ENCODE assay signal across 30 cellular contexts in genomic region chr2:99980200-99980599, GRCh38.
"Had no signal": no experiment of that assay in that cellular context is flagged by ENCODE, and none has a peak within 500 bp of the region (broad histone marks: within the 10 kb centered on the region; RNA-seq: fewer than 3 reads in every experiment).

No MANE protein-coding gene starts in this region.

- H3K4me2 ChIP-seq: hepatocyte had no signal

- FAIRE-seq: colon, pancreas, small intestine had no signal

- DNase-seq: activated CD4-positive, alpha-beta memory T cell treated with anti-CD3 and anti-CD28 coated beads, Interleukin-2, amount 10 ng/mL, durations not matched to agents 7 days and 5 days; activated CD4-positive, alpha-beta T cell treated with anti-CD3 and anti-CD28 coated beads for 1 hour; activated CD4-positive, alpha-beta T cell treated with anti-CD3 and anti-CD28 coated beads, Interleukin-2, amount 10 ng/mL, durations not matched to agents 7 days and 5 days; activated naive CD8-positive, alpha-beta T cell treated with anti-CD3 and anti-CD28 coated beads, Interleukin-2, amount 50 U/mL, for 24 hours; activated T-cell treated with anti-CD3 and anti-CD28 coated beads, Interleukin-2, amount 50 U/mL, for 48 hours; amygdala; dermis blood vessel endothelial cell; effector CD4-positive, alpha-beta T cell; islet precursor cell; left ventricle myocardium inferior; mesendoderm; natural killer cell; pancreas; retina; small intestine; stimulated activated CD4-positive, alpha-beta T cell treated with anti-CD3 and anti-CD28 coated beads, Interleukin-1b, Interleukin-23, amount 100 ng/mL, for 48 hours; stimulated activated naive B cell treated with anti-CD40 and anti-IgM and Interleukin-4, amounts not matched to agents 10 μg/mL and 1 μg/mL and 100 μg/mL, for 72 hours; stomach; tibial artery had no signal

- H3K4me3 ChIP-seq: breast epithelium, gastroesophageal sphincter, hepatocyte, left ventricle myocardium inferior, lung, pancreas, prostate gland, stomach, suprapubic skin, tibial artery had no signal

- H3K9me3 ChIP-seq: breast epithelium, gastroesophageal sphincter, left ventricle myocardium inferior, neutrophil, pancreas, prostate gland, stomach, suprapubic skin, tibial artery had no signal

- H3K36me3 ChIP-seq: breast epithelium, left ventricle myocardium inferior, neutrophil, pancreas, prostate gland, stomach, suprapubic skin, tibial artery had no signal

- ATAC-seq: activated naive CD8-positive, alpha-beta T cell treated with anti-CD3 and anti-CD28 coated beads, Interleukin-2, amount 50 U/mL, for 24 hours; gastroesophageal sphincter; natural killer cell; pancreas; sciatic nerve; stimulated activated naive B cell treated with anti-CD40 and anti-IgM and Interleukin-4, amounts not matched to agents 10 μg/mL and 1 μg/mL and 100 μg/mL, for 72 hours had no signal

- H3K4me1 ChIP-seq: breast epithelium, gastroesophageal sphincter, pancreas, stomach, suprapubic skin had no signal

- H3K27me3 ChIP-seq: breast epithelium, gastroesophageal sphincter, hepatocyte, neutrophil, pancreas, stomach, suprapubic skin, tibial artery had no signal

- H3K27ac ChIP-seq: breast epithelium, epithelial cell of prostate, gastroesophageal sphincter, hepatocyte, left ventricle myocardium inferior, neutrophil, pancreas, prostate gland, stomach, suprapubic skin, tibial artery, VCaP had no signal

- H3K79me2 ChIP-seq: hepatocyte had no signal

- H2AFZ ChIP-seq: hepatocyte had no signal
